Comparison of ENCODE assay signal across 25 cellular contexts in genomic region chr1:3787745-3788605, GRCh38. TPM values are rescaled to one million over a fixed set of nuclear protein-coding genes. Genes with fewer than 3 reads are reported as not detected.
DNase-seq lines count a peak whose midpoint lies in the region; TF ChIP-seq lines count a peak whose summit lies in the region.
"Had no signal": no experiment of that assay in that cellular context is flagged by ENCODE, and none has a peak within 500 bp of the region (broad histone marks: within the 10 kb centered on the region; RNA-seq: fewer than 3 reads in every experiment).

No MANE protein-coding gene starts in this region.

- H3K4me1 Mint-ChIP-seq in T-helper 1 cell treated with Interleukin-12 subunit alpha and Interleukin-12 subunit beta and Interleukin-4 antibody, amounts not matched to agents 30 μg/mL and 1 μg/mL, for 36 hours (ENCODE audit: low read depth), result peaks cover 14% of the 10 kb centered on the region
- H3K4me1 Mint-ChIP-seq in CD14-positive monocyte, result peaks cover 14% of the 10 kb centered on the region
- H3K4me1 Mint-ChIP-seq in activated CD4-positive, alpha-beta memory T cell treated with anti-CD3 and anti-CD28 coated beads for 36 hours (ENCODE audit: low read depth), result peaks cover 27% of the 10 kb centered on the region
- H3K4me1 Mint-ChIP-seq in glutamatergic neuron (ENCODE audit: low read depth, unreplicated experiment), result peaks cover 21% of the 10 kb centered on the region

- H3K9me3 ChIP-seq in tibial nerve, result no peaks in the 10 kb centered on the region
- H3K9me3 ChIP-seq: uterus had no signal

- no peaks in the 10 kb centered on the region for H3K9me3 Mint-ChIP-seq in T-helper 1 cell treated with Interleukin-12 subunit alpha and Interleukin-12 subunit beta and Interleukin-4 antibody, amounts not matched to agents 30 μg/mL and 1 μg/mL, for 36 hours
- H3K9me3 Mint-ChIP-seq in CD14-positive monocyte (no peaks in the 10 kb centered on the region), glutamatergic neuron (ENCODE audit: unreplicated experiment) (peaks cover 3% of the 10 kb centered on the region)
- H3K9me3 Mint-ChIP-seq in activated CD4-positive, alpha-beta memory T cell treated with anti-CD3 and anti-CD28 coated beads for 36 hours, result no peaks in the 10 kb centered on the region
- H3K9me3 Mint-ChIP-seq: activated T-cell treated with anti-CD3 and anti-CD28 coated beads, Interleukin-2, amount 50 U/mL, for 4 hours; brain; IgD-negative memory B cell had no signal

- H3K36me3 Mint-ChIP-seq in T-helper 1 cell treated with Interleukin-12 subunit alpha and Interleukin-12 subunit beta and Interleukin-4 antibody, amounts not matched to agents 30 μg/mL and 1 μg/mL, for 36 hours (ENCODE audit: low read depth), result peaks cover 21% of the 10 kb centered on the region
- peaks cover 53 to 85% of the 10 kb centered on the region in 2 donors for H3K36me3 Mint-ChIP-seq in CD14-positive monocyte
- peaks cover 20% of the 10 kb centered on the region for H3K36me3 Mint-ChIP-seq in activated CD4-positive, alpha-beta memory T cell treated with anti-CD3 and anti-CD28 coated beads for 36 hours
- peaks cover 5% of the 10 kb centered on the region for H3K36me3 Mint-ChIP-seq in glutamatergic neuron (ENCODE audit: unreplicated experiment)

- intact Hi-C loops in CD14-positive monocyte (cut with micrococcal nuclease), result no loop called here
- intact Hi-C loops in activated CD4-positive, alpha-beta memory T cell treated with anti-CD3 and anti-CD28 coated beads for 36 hours (cut with micrococcal nuclease), result loop anchor here (1.0 kb wide), 2 partner anchors 8 to 13 kb away; partner anchors contain the start of gene LRRC47

- CTCF ChIA-PET in activated CD4-positive, alpha-beta memory T cell treated with anti-CD3 and anti-CD28 coated beads for 36 hours (lab: Charles Lee), result interaction anchor here (0.9 to 1.6 kb wide), 3 partner anchors 9 to 64 kb away, joined by 4 to 7 read pairs (median 5); partner anchors contain the start of gene LRRC47

- no peaks in the 10 kb centered on the region for H3K27me3 Mint-ChIP-seq in T-helper 1 cell treated with Interleukin-12 subunit alpha and Interleukin-12 subunit beta and Interleukin-4 antibody, amounts not matched to agents 30 μg/mL and 1 μg/mL, for 36 hours (ENCODE audit: low read depth)
- H3K27me3 Mint-ChIP-seq in CD14-positive monocyte (ENCODE audit: low read depth in 3 of 3) (peaks cover 0 to 1% (median 0%) of the 10 kb centered on the region in 3 donors), glutamatergic neuron (ENCODE audit: unreplicated experiment) (peaks cover 8% of the 10 kb centered on the region)
- no peaks in the 10 kb centered on the region for H3K27me3 Mint-ChIP-seq in activated CD4-positive, alpha-beta memory T cell treated with anti-CD3 and anti-CD28 coated beads for 36 hours
- H3K27me3 Mint-ChIP-seq: brain, IgD-negative memory B cell had no signal

- H3K27ac ChIP-seq in tibial nerve, result no peak overlapping the region
- H3K27ac ChIP-seq: 22Rv1, HL-60, uterus had no signal

- H3K4me1 ChIP-seq in tibial nerve, result peaks cover 0 to 29% (median 0%) of the 10 kb centered on the region in 4 donors

- no peak for TF ChIP-seq POLR2A in tibial nerve (IDR thresholded peaks at IDR 0.05)

- no peaks in the 10 kb centered on the region for H3K27me3 ChIP-seq in tibial nerve
- H3K27me3 ChIP-seq: uterus had no signal

- H3K4me3 Mint-ChIP-seq in T-helper 1 cell treated with Interleukin-12 subunit alpha and Interleukin-12 subunit beta and Interleukin-4 antibody, amounts not matched to agents 30 μg/mL and 1 μg/mL, for 36 hours, result no peak overlapping the region
- no peak overlapping the region for H3K4me3 Mint-ChIP-seq in CD14-positive monocyte
- H3K4me3 Mint-ChIP-seq in activated CD4-positive, alpha-beta memory T cell treated with anti-CD3 and anti-CD28 coated beads for 36 hours, result no peak overlapping the region
- no peak overlapping the region for H3K4me3 Mint-ChIP-seq in glutamatergic neuron (ENCODE audit: unreplicated experiment)
- H3K4me3 Mint-ChIP-seq: activated T-cell treated with anti-CD3 and anti-CD28 coated beads, Interleukin-2, amount 50 U/mL, for 4 hours; IgD-negative memory B cell had no signal

- peak overlapping the region; percentile 49 for H3K27ac Mint-ChIP-seq in T-helper 1 cell treated with Interleukin-12 subunit alpha and Interleukin-12 subunit beta and Interleukin-4 antibody, amounts not matched to agents 30 μg/mL and 1 μg/mL, for 36 hours
- H3K27ac Mint-ChIP-seq in CD14-positive monocyte (peak overlapping the region in 6 of 7 donors; percentile 46 to 77 (median 66)), glutamatergic neuron (ENCODE audit: unreplicated experiment) (peak overlapping the region; percentile 44)
- peak overlapping the region; percentile 64 for H3K27ac Mint-ChIP-seq in activated CD4-positive, alpha-beta memory T cell treated with anti-CD3 and anti-CD28 coated beads for 36 hours

- TF ChIP-seq CTCF in CD14-positive monocyte (IDR thresholded peaks at IDR 0.05), result no peak
- TF ChIP-seq CTCF in glutamatergic neuron (IDR thresholded peaks at IDR 0.05; ENCODE audit: partially characterized antibody, unreplicated experiment), result no peak
- no peak for TF ChIP-seq CTCF in tibial nerve (IDR thresholded peaks at IDR 0.05)

- POLR2A ChIA-PET in activated CD4-positive, alpha-beta memory T cell treated with anti-CD3 and anti-CD28 coated beads for 36 hours (lab: Charles Lee), result interaction anchor here (0.9 to 1.5 kb wide), 3 partner anchors 8 to 102 kb away, joined by 3 to 10 read pairs (median 3); partner anchors contain the start of gene LRRC47

- no peak for TF ChIP-seq EP300 in tibial nerve (IDR thresholded peaks at IDR 0.05)

- DNase-seq in T-helper 1 cell (no peak), CD14-positive monocyte (ENCODE audit: low spot score) (no peak), glutamatergic neuron (no peak), NAMALWA (ENCODE audit: low spot score) (no peak), tibial nerve (ENCODE audit: low spot score in 2 of 2) (no peak)
- DNase-seq in activated CD4-positive, alpha-beta memory T cell treated with anti-CD3 and anti-CD28 coated beads for 36 hours, result no peak
- DNase-seq in effector CD8-positive, alpha-beta T cell (lab: John Stamatoyannopoulos, UW), result no peak
- DNase-seq: activated T-cell treated with anti-CD3 and anti-CD28 coated beads, Interleukin-2, amount 50 U/mL, for 4 hours; Calu3; cortex of kidney; foreskin fibroblast; MM.1S; NCI-H146; NCI-H2171; NCI-H526; occipital lobe; retina; uterus had no signal

- H3K4me3 ChIP-seq in tibial nerve, result no peak overlapping the region
- H3K4me3 ChIP-seq: lung, uterus had no signal

- WGBS in tibial nerve, 2 donors, result 89 to 91% methylated on average over 26 of the region's 26 CpGs

- H3K36me3 ChIP-seq in tibial nerve, result peaks cover 4 to 78% (median 12%) of the 10 kb centered on the region in 3 donors
- H3K36me3 ChIP-seq: uterus had no signal

RNA-seq across cellular contexts. Expression of gene LRRC47, which starts 8.3 kb away (rescaled TPM):
- polyA plus RNA-seq in CD14-positive monocyte, result 10 to 100 TPM; 18.0 to 24.8 TPM
- total RNA-seq in activated CD4-positive, alpha-beta memory T cell treated with anti-CD3 and anti-CD28 coated beads for 36 hours, result 10 to 100 TPM; 26.1 to 29.2 TPM
- total RNA-seq in glutamatergic neuron (ENCODE audit: unreplicated experiment) (79.7 TPM), tibial nerve (10 to 100 TPM; 40.8 to 46.3 (median 42.6) TPM)

RNA-seq across cellular contexts. Expression of gene SMIM1, which starts 15.4 kb away (rescaled TPM):
- polyA plus RNA-seq in CD14-positive monocyte, result 1 to 10 TPM; 1.1 to 1.4 TPM
- 1 to 10 TPM; 2.5 to 2.9 TPM for total RNA-seq in activated CD4-positive, alpha-beta memory T cell treated with anti-CD3 and anti-CD28 coated beads for 36 hours
- 7.5 TPM for total RNA-seq in glutamatergic neuron (ENCODE audit: unreplicated experiment)
- 10 to 100 TPM in 1 of 4 donors, not detected in 3; 23.1 TPM for total RNA-seq in tibial nerve
- polyA plus RNA-seq: IgD-negative memory B cell had no signal

RNA-seq across cellular contexts. Expression of gene CCDC27, which starts 35.7 kb away (rescaled TPM):
- polyA plus RNA-seq in CD14-positive monocyte, result not detected
- not detected for total RNA-seq in activated CD4-positive, alpha-beta memory T cell treated with anti-CD3 and anti-CD28 coated beads for 36 hours
- total RNA-seq in glutamatergic neuron (ENCODE audit: unreplicated experiment) (not detected), tibial nerve (not detected)
- total RNA-seq: activated T-cell treated with anti-CD3 and anti-CD28 coated beads, Interleukin-2, amount 50 U/mL, for 4 hours; Calu3; epithelial cell of proximal tubule; lung; occipital lobe; uterus had no signal
- polyA plus RNA-seq: IgD-negative memory B cell, lung had no signal
